8 cellular contexts compared by ENCODE assay signal in genomic region chr10:98414932-98415709, GRCh38. TPM values are rescaled to one million over a fixed set of nuclear protein-coding genes. Genes with fewer than 3 reads are reported as not detected.
A peak's percentile ranks its signal among the peaks of the same experiment; 100 is the strongest.
DNase-seq lines count a peak whose midpoint lies in the region; ATAC-seq lines count a peak whose summit lies in the region.

Gene PYROXD2, minus strand, starts transcription at chr10:98415182. Its CDS starts 47 bp downstream, at chr10:98415135.

- peak within 1 kb of the TSS; percentile 91 for H3K27ac Mint-ChIP-seq in activated CD4-positive, alpha-beta T cell treated with anti-CD3 and anti-CD28 coated beads, Interleukin-2, amount 10 ng/mL, durations not matched to agents 24 days and 14 days

- peak within 1 kb of the TSS; percentile 73 to 82 for H3K4me3 ChIP-seq in duodenal mucosa (ENCODE audit: low read depth in 1 of 2, low read length in 2 of 2)

- H3K9me3 Mint-ChIP-seq in activated CD4-positive, alpha-beta T cell treated with anti-CD3 and anti-CD28 coated beads, Interleukin-2, amount 10 ng/mL, durations not matched to agents 24 days and 14 days, result no peaks in the 10 kb centered on the region

- ATAC-seq in GM21576 (IDR thresholded peaks at IDR 0.05; ENCODE audit: unreplicated experiment) (peak; percentile 48), GM19452 (IDR thresholded peaks at IDR 0.05; ENCODE audit: unreplicated experiment) (no peak)

- DNase-seq in AML-193 (lab: John Stamatoyannopoulos, UW), result peak; percentile 83 to 87
- DNase-seq in NCI-H146 treated with DMSO at 0.1 percent for 48 hours (lab: John Stamatoyannopoulos, UW; ENCODE audit: unreplicated experiment), result peak; percentile 90
- DNase-seq in activated CD4-positive, alpha-beta T cell treated with anti-CD3 and anti-CD28 coated beads, Interleukin-2, amount 10 ng/mL, durations not matched to agents 24 days and 14 days, result peak; percentile 80
- DNase-seq in stimulated activated CD4-positive, alpha-beta T cell treated with anti-CD3 and anti-CD28 coated beads, Interleukin-15, amount 100 ng/mL, for 24 hours, result peak; percentile 55

- H3K27ac ChIP-seq in duodenal mucosa (ENCODE audit: low read depth, low read length), result peak within 1 kb of the TSS; percentile 25
- H3K27ac ChIP-seq in layer of hippocampus (ENCODE audit: low read depth, low read length), result peak within 1 kb of the TSS; percentile 64

- peaks cover 10% of the 10 kb centered on the region for H3K4me1 Mint-ChIP-seq in activated CD4-positive, alpha-beta T cell treated with anti-CD3 and anti-CD28 coated beads, Interleukin-2, amount 10 ng/mL, durations not matched to agents 24 days and 14 days

- H3K9me3 ChIP-seq in duodenal mucosa (ENCODE audit: control insufficient read depth in 1 of 2, low read length in 2 of 2), result no peaks in the 10 kb centered on the region

- H3K9ac ChIP-seq in duodenal mucosa (ENCODE audit: low read depth in 1 of 2, low read length in 2 of 2), result peak within 1 kb of the TSS; percentile 58 to 60

- intact Hi-C loops in activated CD4-positive, alpha-beta T cell treated with anti-CD3 and anti-CD28 coated beads, Interleukin-2, amount 10 ng/mL, durations not matched to agents 24 days and 14 days (cut with micrococcal nuclease), result no loop called here

- H3K27me3 ChIP-seq in duodenal mucosa (ENCODE audit: control insufficient read depth in 1 of 2, insufficient read depth in 2 of 2, low read length in 2 of 2) (no peaks in the 10 kb centered on the region), layer of hippocampus (ENCODE audit: control insufficient read depth, insufficient read depth, low read length) (no peaks in the 10 kb centered on the region)

- H3K36me3 Mint-ChIP-seq in activated CD4-positive, alpha-beta T cell treated with anti-CD3 and anti-CD28 coated beads, Interleukin-2, amount 10 ng/mL, durations not matched to agents 24 days and 14 days (ENCODE audit: low read depth), result peaks cover 12% of the 10 kb centered on the region

- peaks cover 21 to 30% of the 10 kb centered on the region in 2 donors for H3K36me3 ChIP-seq in duodenal mucosa (ENCODE audit: control insufficient read depth in 1 of 2, insufficient read depth in 2 of 2, low read length in 2 of 2)

- peak within 1 kb of the TSS; percentile 88 for H3K4me3 Mint-ChIP-seq in activated CD4-positive, alpha-beta T cell treated with anti-CD3 and anti-CD28 coated beads, Interleukin-2, amount 10 ng/mL, durations not matched to agents 24 days and 14 days

- H3K27me3 Mint-ChIP-seq in activated CD4-positive, alpha-beta T cell treated with anti-CD3 and anti-CD28 coated beads, Interleukin-2, amount 10 ng/mL, durations not matched to agents 24 days and 14 days, result no peaks in the 10 kb centered on the region

- peaks cover 16 to 19% of the 10 kb centered on the region in 2 donors for H3K4me1 ChIP-seq in duodenal mucosa (ENCODE audit: control insufficient read depth in 1 of 2, insufficient read depth in 2 of 2, low read length in 2 of 2)

RNA-seq across cellular contexts. Expression of gene PYROXD2, which starts in this region (rescaled TPM):
- total RNA-seq in activated CD4-positive, alpha-beta T cell treated with anti-CD3 and anti-CD28 coated beads, Interleukin-2, amount 10 ng/mL, durations not matched to agents 24 days and 14 days, result 2.3 and 4.3 TPM in 2 replicates
